8 cellular contexts compared by ENCODE assay signal in genomic region chr1:27152829-27153548, GRCh38. TPM values are rescaled to one million over a fixed set of nuclear protein-coding genes. Genes with fewer than 3 reads are reported as not detected.
DNase-seq lines count a peak whose midpoint lies in the region; ATAC-seq and TF ChIP-seq lines count a peak whose summit lies in the region.

No MANE protein-coding gene starts in this region.

- H3K36me3 ChIP-seq in DND-41 (ENCODE audit: insufficient read depth, low read length) (no peaks in the 10 kb centered on the region), SK-N-MC (ENCODE audit: insufficient read depth, low read length) (no peaks in the 10 kb centered on the region), esophagus squamous epithelium (no peaks in the 10 kb centered on the region), trophoblast cell (ENCODE audit: control insufficient read depth in 1 of 2, insufficient read depth in 2 of 2, low read length in 2 of 2) (peaks cover 0 to 14% of the 10 kb centered on the region in 2 experiments)

- H4K20me1 ChIP-seq in DND-41 (ENCODE audit: insufficient read depth, low read length): peaks cover 18% of the 10 kb centered on the region; the same call in 1 of the 2 replicates

- no peak overlapping the region for H4K8ac ChIP-seq in trophoblast cell (ENCODE audit: low read depth, low read length)

- H2BK120ac ChIP-seq in trophoblast cell (ENCODE audit: insufficient read depth, low read length, poor library complexity): peak overlapping the region; percentile 18

- H3K27me3 ChIP-seq in DND-41 (ENCODE audit: insufficient read depth, low read length, poor library complexity) (no peaks in the 10 kb centered on the region), esophagus squamous epithelium (no peaks in the 10 kb centered on the region), trophoblast cell (ENCODE audit: insufficient read depth, low read length) (no peaks in the 10 kb centered on the region)

- peak overlapping the region; percentile 88 for H4K91ac ChIP-seq in trophoblast cell (ENCODE audit: low read depth, low read length)

- H3K27ac ChIP-seq in DND-41 (ENCODE audit: low read length) (peak overlapping the region; percentile 58), SK-N-MC (no peak overlapping the region), esophagus squamous epithelium (peak overlapping the region; percentile 91 to 94 (median 92)), trophoblast cell (ENCODE audit: low read depth, low read length) (no peak overlapping the region)

- H3K4ac ChIP-seq in trophoblast cell (ENCODE audit: low read depth, low read length): peak overlapping the region; percentile 51

- ATAC-seq in DND-41 (ENCODE audit: insufficient read depth, low read depth) (no peak), GM19397 (IDR thresholded peaks at IDR 0.05; ENCODE audit: unreplicated experiment) (no peak), HG02571 (IDR thresholded peaks at IDR 0.05; ENCODE audit: unreplicated experiment) (no peak)

- peaks cover 18% of the 10 kb centered on the region for H3K79me1 ChIP-seq in trophoblast cell (ENCODE audit: low read length)

- H3K4me1 ChIP-seq in DND-41 (ENCODE audit: insufficient read depth, low read length) (peaks cover 42% of the 10 kb centered on the region), esophagus squamous epithelium (peaks cover 34 to 75% (median 43%) of the 10 kb centered on the region in 3 donors), trophoblast cell (ENCODE audit: control insufficient read depth in 1 of 2, insufficient read depth in 2 of 2, low read length in 2 of 2) (peaks cover 33 to 48% of the 10 kb centered on the region in 2 experiments)

- H3K18ac ChIP-seq in trophoblast cell (ENCODE audit: low read length): peak overlapping the region; percentile 88

- no peak overlapping the region for H2AK5ac ChIP-seq in trophoblast cell (ENCODE audit: low read length)

- H3K4me2 ChIP-seq in DND-41 (ENCODE audit: insufficient read depth, low read length): peak overlapping the region; percentile 69
- peak overlapping the region; percentile 80 for H3K4me2 ChIP-seq in trophoblast cell (ENCODE audit: low read length)

- no peak overlapping the region for H2BK5ac ChIP-seq in trophoblast cell (ENCODE audit: low read depth, low read length, poor library complexity)

- no peak overlapping the region for H4K12ac ChIP-seq in trophoblast cell (ENCODE audit: low read depth, low read length)

- H2BK12ac ChIP-seq in trophoblast cell (ENCODE audit: low read length): no peak overlapping the region

- peak overlapping the region; percentile 7 to 60; a peak in 3 of 4 replicates for H3K4me3 ChIP-seq in DND-41 (ENCODE audit: low read depth in 1 of 2, low read length in 2 of 2)
- peak overlapping the region; percentile 86 for H3K4me3 ChIP-seq in SK-N-MC
- peak overlapping the region; percentile 72 to 86 (median 76) for H3K4me3 ChIP-seq in esophagus squamous epithelium
- no peak overlapping the region for H3K4me3 ChIP-seq in trophoblast cell (ENCODE audit: low read depth, low read length)

- 15 to 35% methylated on average over 2 of the region's 2 CpGs for WGBS in esophagus squamous epithelium, 2 donors
- WGBS in trophoblast cell (ENCODE audit: extremely low coverage, insufficient coverage, insufficient read length): no CpG with 5 or more reads among the region's 2 CpGs

- H3K9me3 ChIP-seq in DND-41 (ENCODE audit: insufficient read depth, low read length, severe bottlenecking) (no peaks in the 10 kb centered on the region), SK-N-MC (ENCODE audit: low read depth, low read length) (no peaks in the 10 kb centered on the region), esophagus squamous epithelium (no peaks in the 10 kb centered on the region), trophoblast cell (ENCODE audit: insufficient read depth, low read depth, low read length) (no peaks in the 10 kb centered on the region)

- peak overlapping the region; percentile 65 for H3K9ac ChIP-seq in DND-41 (ENCODE audit: low read depth, low read length)
- H3K9ac ChIP-seq in SK-N-MC (ENCODE audit: insufficient read length): peak overlapping the region; percentile 52
- peak overlapping the region; percentile 18 for H3K9ac ChIP-seq in trophoblast cell (ENCODE audit: low read length)

- DNase-seq in DND-41 (no peak), SK-N-MC (ENCODE audit: low read depth, low spot score) (no peak), esophagus squamous epithelium (lab: John Stamatoyannopoulos, UW) (no peak), trophoblast cell (no peak), cerebellar cortex (ENCODE audit: low spot score) (no peak), SHP77 (lab: John Stamatoyannopoulos, UW) (no peak)

- no peak overlapping the region for H3K23ac ChIP-seq in trophoblast cell (ENCODE audit: low read length)

- TF ChIP-seq CTCF in DND-41 (IDR thresholded peaks at IDR 0.05; ENCODE audit: borderline replicate concordance, extremely low read depth, low read length, poor library complexity, severe bottlenecking) (no peak), esophagus squamous epithelium (IDR thresholded peaks at IDR 0.05) (no peak)

- H3K79me2 ChIP-seq in DND-41 (ENCODE audit: insufficient read depth, low read length): peaks cover 60% of the 10 kb centered on the region
- H3K79me2 ChIP-seq in trophoblast cell (ENCODE audit: control insufficient read depth, insufficient read depth, low read length, poor library complexity): peaks cover 32% of the 10 kb centered on the region

- intact Hi-C loops in esophagus squamous epithelium (cut with DNase I): no loop called here

- TF ChIP-seq POLR2A in esophagus squamous epithelium (IDR thresholded peaks at IDR 0.05): no peak

- peak overlapping the region; percentile 21 for H3K14ac ChIP-seq in trophoblast cell (ENCODE audit: low read length)

- H2AFZ ChIP-seq in DND-41 (ENCODE audit: low read depth, low read length): no peak overlapping the region
- H2AFZ ChIP-seq in trophoblast cell (ENCODE audit: insufficient read depth, low read length, poor library complexity): no peak overlapping the region

RNA-seq across cellular contexts. Expression of gene SLC9A1, which starts 1.9 kb away (rescaled TPM):
- 10 to 100 TPM; 11.4 to 18.8 (median 16.6) TPM for total RNA-seq in esophagus squamous epithelium
- 114 and 122 TPM in 2 replicates for polyA plus RNA-seq in trophoblast cell (2013)

Comparison
In these comparisons a context has a peak if more than half of its experiments do, and no peak if none do; other contexts are left out.
1. H3K27ac ChIP-seq: peak in DND-41 (single experiment) and esophagus squamous epithelium (4 of 4); none in SK-N-MC (single experiment) and trophoblast cell (single experiment).
2. Peak in every context shown above with its lines, with median percentiles within 50 percentile points of each other: H3K9ac ChIP-seq.